Comparison of ENCODE assay signal across 8 cellular contexts in genomic region chr10:42637142-42637541, GRCh38. TPM values are rescaled to one million over a fixed set of nuclear protein-coding genes. Genes with fewer than 3 reads are reported as not detected.
DNase-seq lines count a peak whose midpoint lies in the region; ATAC-seq and TF ChIP-seq lines count a peak whose summit lies in the region.
"Had no signal": no experiment of that assay in that cellular context is flagged by ENCODE, and none has a peak within 500 bp of the region (broad histone marks: within the 10 kb centered on the region; RNA-seq: fewer than 3 reads in every experiment).

No MANE protein-coding gene starts in this region.

- H3K36me3 ChIP-seq in iPS-15b (ENCODE audit: control insufficient read depth, insufficient read depth, low read length), result no peaks in the 10 kb centered on the region

- H3K4me1 ChIP-seq in iPS-15b (ENCODE audit: control insufficient read depth, insufficient read depth, low read length), result no peaks in the 10 kb centered on the region

- ATAC-seq in WTC11, result no peak
- ATAC-seq in HG03442 (IDR thresholded peaks at IDR 0.05; ENCODE audit: unreplicated experiment), result no peak
- ATAC-seq in HG02588 (IDR thresholded peaks at IDR 0.05; ENCODE audit: unreplicated experiment), result no peak
- ATAC-seq in GM18519 (IDR thresholded peaks at IDR 0.05; ENCODE audit: low FRiP score, unreplicated experiment), result no peak

- peaks cover 28% of the 10 kb centered on the region for H3K4me1 Mint-ChIP-seq in WTC11

- H3K36me3 Mint-ChIP-seq in WTC11, result peaks cover 27% of the 10 kb centered on the region

- H3K9me3 Mint-ChIP-seq in WTC11, result peaks cover 3% of the 10 kb centered on the region; the same call in 1 of the 2 replicates

- peak overlapping the region; percentile 94 for H3K27ac ChIP-seq in HL-60 (replicated peaks)
- H3K27ac ChIP-seq in skin epidermis, result peak overlapping the region in 12 of 21 experiments; percentile 87 to 99 (median 96)

- peak overlapping the region; percentile 16; the same call in 1 of the 2 replicates for H3K27ac Mint-ChIP-seq in WTC11

- no peaks in the 10 kb centered on the region for H3K27me3 ChIP-seq in HL-60 (ENCODE audit: insufficient read depth, poor library complexity, severe bottlenecking)
- H3K27me3 ChIP-seq in iPS-15b (ENCODE audit: control insufficient read depth, insufficient read depth, low read length), result no peaks in the 10 kb centered on the region

- H3K4me3 ChIP-seq in HL-60 (replicated peaks; ENCODE audit: insufficient read depth, low read length), result peak overlapping the region; percentile 81
- peak overlapping the region; percentile 81 for H3K4me3 ChIP-seq in iPS-15b (ENCODE audit: low read depth, low read length)
- peak overlapping the region in 6 of 7 experiments; percentile 50 to 77 (median 74) for H3K4me3 ChIP-seq in skin epidermis

- no peaks in the 10 kb centered on the region for H3K27me3 Mint-ChIP-seq in WTC11 (ENCODE audit: low read depth)

- H3K9ac ChIP-seq in iPS-15b (ENCODE audit: low read depth, low read length), result no peak overlapping the region

- peak overlapping the region; percentile 87 for H3K4me3 Mint-ChIP-seq in WTC11

- POLR2A ChIA-PET in WTC11 (lab: Charles Lee), result no interaction called here

- TF ChIP-seq CTCF in HL-60 (IDR thresholded peaks at IDR 0.05; ENCODE audit: insufficient read depth, low read length) (no peak), WTC11 (IDR thresholded peaks at IDR 0.05) (no peak)

- no peaks in the 10 kb centered on the region for H3K9me3 ChIP-seq in iPS-15b (ENCODE audit: control insufficient read depth, insufficient read depth, low read length)
- H3K9me3 ChIP-seq: mucosa of descending colon had no signal

- CTCF ChIA-PET in WTC11 (lab: Charles Lee), result interaction anchor here (1.7 kb wide), 1 partner anchor 116 kb away, joined by 4 read pairs; no protein-coding TSS in a partner anchor

- no peak for DNase-seq in HL-60 (ENCODE audit: low read depth in 1 of 2, low spot score in 1 of 2)
- no peak for DNase-seq in WTC11 (ENCODE audit: low spot score)
- DNase-seq: mucosa of descending colon had no signal

TF ChIP-seq in WTC11, 78 proteins besides CTCF, POLR2A, EP300 and RAD21:
- TF ChIP-seq CBFB (CRISPR knock-in tag; IDR thresholded peaks at IDR 0.05; ENCODE audit: low read depth) (no peak), HMGXB4 (CRISPR knock-in tag; IDR thresholded peaks at IDR 0.05) (no peak), SMAD3 (CRISPR knock-in tag; IDR thresholded peaks at IDR 0.05; ENCODE audit: borderline replicate concordance) (no peak), NR2C2 (CRISPR knock-in tag; IDR thresholded peaks at IDR 0.05) (no peak), ZNF263 (CRISPR knock-in tag; IDR thresholded peaks at IDR 0.05; ENCODE audit: low read depth) (no peak), GTF2I (CRISPR knock-in tag; conservative IDR thresholded peaks at IDR 0.05) (no peak), OVOL2 (CRISPR knock-in tag; IDR thresholded peaks at IDR 0.05; ENCODE audit: borderline replicate concordance) (no peak), ZNF121 (CRISPR knock-in tag; IDR thresholded peaks at IDR 0.05) (no peak), KAT7 (CRISPR knock-in tag; IDR thresholded peaks at IDR 0.05; ENCODE audit: borderline replicate concordance) (no peak), USF2 (CRISPR knock-in tag; IDR thresholded peaks at IDR 0.05) (no peak), STAT6 (CRISPR knock-in tag; conservative IDR thresholded peaks at IDR 0.05; ENCODE audit: low read depth) (no peak)
- TF ChIP-seq, protein P1, sequence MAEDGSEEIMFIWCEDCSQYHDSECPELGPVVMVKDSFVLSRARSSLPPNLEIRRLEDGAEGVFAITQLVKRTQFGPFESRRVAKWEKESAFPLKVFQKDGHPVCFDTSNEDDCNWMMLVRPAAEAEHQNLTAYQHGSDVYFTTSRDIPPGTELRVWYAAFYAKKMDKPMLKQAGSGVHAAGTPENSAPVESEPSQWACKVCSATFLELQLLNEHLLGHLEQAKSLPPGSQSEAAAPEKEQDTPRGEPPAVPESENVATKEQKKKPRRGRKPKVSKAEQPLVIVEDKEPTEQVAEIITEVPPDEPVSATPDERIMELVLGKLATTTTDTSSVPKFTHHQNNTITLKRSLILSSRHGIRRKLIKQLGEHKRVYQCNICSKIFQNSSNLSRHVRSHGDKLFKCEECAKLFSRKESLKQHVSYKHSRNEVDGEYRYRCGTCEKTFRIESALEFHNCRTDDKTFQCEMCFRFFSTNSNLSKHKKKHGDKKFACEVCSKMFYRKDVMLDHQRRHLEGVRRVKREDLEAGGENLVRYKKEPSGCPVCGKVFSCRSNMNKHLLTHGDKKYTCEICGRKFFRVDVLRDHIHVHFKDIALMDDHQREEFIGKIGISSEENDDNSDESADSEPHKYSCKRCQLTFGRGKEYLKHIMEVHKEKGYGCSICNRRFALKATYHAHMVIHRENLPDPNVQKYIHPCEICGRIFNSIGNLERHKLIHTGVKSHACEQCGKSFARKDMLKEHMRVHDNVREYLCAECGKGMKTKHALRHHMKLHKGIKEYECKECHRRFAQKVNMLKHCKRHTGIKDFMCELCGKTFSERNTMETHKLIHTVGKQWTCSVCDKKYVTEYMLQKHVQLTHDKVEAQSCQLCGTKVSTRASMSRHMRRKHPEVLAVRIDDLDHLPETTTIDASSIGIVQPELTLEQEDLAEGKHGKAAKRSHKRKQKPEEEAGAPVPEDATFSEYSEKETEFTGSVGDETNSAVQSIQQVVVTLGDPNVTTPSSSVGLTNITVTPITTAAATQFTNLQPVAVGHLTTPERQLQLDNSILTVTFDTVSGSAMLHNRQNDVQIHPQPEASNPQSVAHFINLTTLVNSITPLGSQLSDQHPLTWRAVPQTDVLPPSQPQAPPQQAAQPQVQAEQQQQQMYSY (CRISPR knock-in tag; IDR thresholded peaks at IDR 0.05), result no peak

RNA-seq across cellular contexts. Expression of gene ZNF33B, which starts 1.2 kb away (rescaled TPM):
- 22.7 to 29.6 TPM (median 25.5 TPM) in 3 replicates for total RNA-seq in WTC11 (2021)
